In the genomic region with DNA sequence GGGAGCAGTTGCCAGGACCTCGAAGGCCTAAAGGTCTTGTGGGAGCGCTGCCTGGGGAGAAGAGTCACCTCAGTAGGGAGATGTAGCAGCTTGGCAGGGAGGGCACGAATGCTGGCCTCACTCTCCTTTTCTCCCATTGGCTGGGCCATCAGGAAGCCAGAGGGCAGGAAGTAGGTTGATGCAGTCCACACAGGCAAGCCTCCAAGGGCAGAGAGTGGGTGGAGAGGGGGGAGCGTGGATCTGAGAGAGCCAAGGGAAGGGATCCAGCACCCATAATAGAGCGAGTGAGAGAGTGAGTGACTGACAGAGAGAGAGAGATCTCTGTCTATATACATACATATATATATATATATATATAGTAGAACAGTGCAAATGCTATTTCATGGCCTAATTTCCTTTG, we compare ENCODE assay signal across 12 cellular contexts.
"Had no signal": no experiment of that assay in that cellular context is flagged by ENCODE, and none has a peak within 500 bp of the region (broad histone marks: within the 10 kb centered on the region; RNA-seq: fewer than 3 reads in every experiment).

No MANE protein-coding gene starts in this region.

- ATAC-seq: naive thymus-derived CD4-positive, alpha-beta T cell had no signal

- H3K27me3 ChIP-seq: colonic mucosa, neutrophil had no signal

- H3K9me3 ChIP-seq: colonic mucosa, neutrophil had no signal

- H3K4me3 ChIP-seq: colonic mucosa had no signal

- H3K36me3 ChIP-seq: colonic mucosa, neutrophil had no signal

- H3K4me1 ChIP-seq: colonic mucosa had no signal

- DNase-seq: colonic mucosa; effector CD4-positive, alpha-beta T cell; endodermal cell; erythroblast; immature natural killer cell; naive thymus-derived CD4-positive, alpha-beta T cell; nephron progenitor cell; small intestine; stimulated activated CD4-positive, alpha-beta T cell treated with anti-CD3 and anti-CD28 coated beads, Interleukin-12 subunit alpha, Interleukin-12 subunit beta, amount 100 ng/mL, for 4 hours; stimulated activated naive CD4-positive, alpha-beta T cell treated with Interleukin-2 at 50 U/mL for 16 hours; trophoblast cell had no signal

- H3K27ac ChIP-seq: colonic mucosa, neutrophil had no signal
